10 cellular contexts compared by ENCODE assay signal in the genomic region with DNA sequence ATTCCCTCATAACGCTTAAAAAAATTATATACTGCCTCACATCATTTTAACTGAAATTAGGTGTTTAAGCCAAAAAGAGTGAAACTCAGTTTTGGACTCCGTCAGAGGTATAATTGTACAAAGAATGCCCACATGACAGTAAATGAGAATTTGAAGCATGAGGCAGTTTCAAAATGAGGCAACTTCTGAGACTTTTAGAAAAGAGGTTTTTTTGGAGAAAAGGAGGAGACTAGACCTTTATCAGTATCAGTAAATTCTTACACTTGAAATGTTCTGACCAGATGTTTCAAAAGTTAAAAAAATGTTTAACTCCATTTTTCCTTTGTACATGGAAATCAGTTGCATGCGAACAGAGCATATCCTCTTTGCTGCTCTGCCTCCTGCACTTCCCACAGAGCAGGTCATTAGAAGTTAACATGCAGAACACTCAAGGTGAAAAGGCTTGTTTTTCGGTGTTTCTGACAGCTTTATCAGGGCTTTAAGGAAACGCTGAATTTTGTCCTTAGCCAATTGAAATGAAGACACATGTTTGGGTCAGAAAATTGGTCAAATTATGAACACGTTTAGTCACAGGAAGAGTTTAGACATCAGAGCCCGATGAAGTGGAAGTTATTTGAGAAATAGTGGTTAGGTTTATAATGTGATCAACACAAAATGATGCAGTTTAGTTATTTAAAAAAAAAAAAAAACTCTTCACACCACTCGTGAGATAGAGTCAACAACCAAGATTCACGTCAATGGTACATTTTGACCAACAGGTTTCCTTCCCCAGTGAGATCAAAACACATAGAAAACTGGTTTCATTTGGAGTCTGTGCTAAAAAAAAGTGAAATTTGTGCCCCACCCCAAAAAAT. TPM values are rescaled to one million over a fixed set of nuclear protein-coding genes. Genes with fewer than 3 reads are reported as not detected.
A peak's percentile ranks its signal among the peaks of the same experiment; 100 is the strongest.
DNase-seq lines count a peak whose midpoint lies in the region; ATAC-seq, FAIRE-seq and TF ChIP-seq lines count a peak whose summit lies in the region.
"Had no signal": no experiment of that assay in that cellular context is flagged by ENCODE, and none has a peak within 500 bp of the region (broad histone marks: within the 10 kb centered on the region; RNA-seq: fewer than 3 reads in every experiment).

No MANE protein-coding gene starts in this region.

- H3K4me3 ChIP-seq in GM12864 (ENCODE audit: low read depth, low read length) (no peak overlapping the region), pancreas (no peak overlapping the region), colonic mucosa (no peak overlapping the region)
- H3K4me3 ChIP-seq: thoracic aorta had no signal

- intact Hi-C loops in pancreas (cut with DNase I) (no loop called here), colonic mucosa (cut with DNase I) (no loop called here)

- H3K9me3 Mint-ChIP-seq in immature natural killer cell: no peaks in the 10 kb centered on the region

- TF ChIP-seq CTCF in GM12864 (IDR thresholded peaks at IDR 0.05; ENCODE audit: low read depth, low read length, missing control alignments): no peak
- TF ChIP-seq CTCF in GM20000 (IDR thresholded peaks at IDR 0.05; ENCODE audit: extremely low read depth, missing control alignments): no peak
- no peak for TF ChIP-seq CTCF in pancreas (IDR thresholded peaks at IDR 0.05)
- no peak for TF ChIP-seq CTCF in colonic mucosa (IDR thresholded peaks at IDR 0.05)

- H3K36me3 Mint-ChIP-seq in immature natural killer cell: peaks cover 17 to 40% (median 39%) of the 10 kb centered on the region in 3 donors

- H3K27ac ChIP-seq in pancreas (no peak overlapping the region), colonic mucosa (no peak overlapping the region)
- H3K27ac ChIP-seq: brain microvascular endothelial cell, thoracic aorta had no signal

- H3K4me1 Mint-ChIP-seq in immature natural killer cell: peaks cover 81 to 98% of the 10 kb centered on the region in 2 donors

- peaks cover 1 to 6% (median 2%) of the 10 kb centered on the region in 3 donors for H3K4me1 ChIP-seq in pancreas
- no peaks in the 10 kb centered on the region for H3K4me1 ChIP-seq in colonic mucosa

- DNase-seq in GM12864 (ENCODE audit: low read depth) (peak; percentile 38), GM20000 (ENCODE audit: low spot score) (peak; percentile 27), immature natural killer cell (peak; percentile 72 to 86 (median 75)), pancreas (no peak), colonic mucosa (no peak), NCI-H345 treated with DMSO at 0.1 percent for 48 hours (lab: John Stamatoyannopoulos, UW; ENCODE audit: unreplicated experiment) (no peak)
- DNase-seq: brain microvascular endothelial cell had no signal

- H3K9ac ChIP-seq in colonic mucosa (ENCODE audit: low read depth in 2 of 2, low read length in 2 of 2): no peak overlapping the region

- FAIRE-seq in pancreas (lab: Jason Lieb, UNC): no peak

- peaks cover 8 to 29% (median 9%) of the 10 kb centered on the region in 3 donors for H3K27me3 Mint-ChIP-seq in immature natural killer cell (ENCODE audit: low read depth in 3 of 3)

- peak overlapping the region; percentile 79 to 97 (median 94) for H3K27ac Mint-ChIP-seq in immature natural killer cell

- no peaks in the 10 kb centered on the region for H3K9me3 ChIP-seq in pancreas
- no peaks in the 10 kb centered on the region for H3K9me3 ChIP-seq in colonic mucosa
- H3K9me3 ChIP-seq: thoracic aorta had no signal

- H3K27me3 ChIP-seq in pancreas (no peaks in the 10 kb centered on the region), colonic mucosa (no peaks in the 10 kb centered on the region)
- H3K27me3 ChIP-seq: brain microvascular endothelial cell had no signal

- 66 to 75% methylated on average over 9 of the region's 9 CpGs for WGBS in pancreas, 2 donors

- peak; percentile 70 for ATAC-seq in HG03432 (IDR thresholded peaks at IDR 0.05; ENCODE audit: unreplicated experiment)
- ATAC-seq in pancreas: no peak
- no peak for ATAC-seq in HG03521 (IDR thresholded peaks at IDR 0.05; ENCODE audit: unreplicated experiment)

- H3K36me3 ChIP-seq in pancreas (peaks cover 0 to 4% (median 0%) of the 10 kb centered on the region in 3 donors), colonic mucosa (no peaks in the 10 kb centered on the region)

- H3K4me3 Mint-ChIP-seq in immature natural killer cell: peak overlapping the region in 4 of 5 donors; percentile 8 to 46 (median 28)

RNA-seq across cellular contexts. Expression of gene PIK3R1, which starts 59.5 kb away (rescaled TPM):
- polyA plus RNA-seq in immature natural killer cell (10 to 100 TPM; 62.7 to 80.0 (median 66.8) TPM), pancreas (1 to 10 TPM; 4.2 to 6.3 TPM)
- total RNA-seq in pancreas (10 to 100 TPM; 14.4 to 31.5 (median 20.1) TPM), colonic mucosa (10 to 100 TPM; 42.9 to 58.1 TPM)

Comparison
In these comparisons a context has a peak if more than half of its experiments do, and no peak if none do; other contexts are left out.
1. DNase-seq: peak in GM12864 (single experiment), GM20000 (single experiment) and immature natural killer cell (3 of 3); none in pancreas (0 of 6), colonic mucosa (single experiment) and NCI-H345 treated with DMSO at 0.1 percent for 48 hours (single experiment).